8 cellular contexts compared by ENCODE assay signal in the genomic region with DNA sequence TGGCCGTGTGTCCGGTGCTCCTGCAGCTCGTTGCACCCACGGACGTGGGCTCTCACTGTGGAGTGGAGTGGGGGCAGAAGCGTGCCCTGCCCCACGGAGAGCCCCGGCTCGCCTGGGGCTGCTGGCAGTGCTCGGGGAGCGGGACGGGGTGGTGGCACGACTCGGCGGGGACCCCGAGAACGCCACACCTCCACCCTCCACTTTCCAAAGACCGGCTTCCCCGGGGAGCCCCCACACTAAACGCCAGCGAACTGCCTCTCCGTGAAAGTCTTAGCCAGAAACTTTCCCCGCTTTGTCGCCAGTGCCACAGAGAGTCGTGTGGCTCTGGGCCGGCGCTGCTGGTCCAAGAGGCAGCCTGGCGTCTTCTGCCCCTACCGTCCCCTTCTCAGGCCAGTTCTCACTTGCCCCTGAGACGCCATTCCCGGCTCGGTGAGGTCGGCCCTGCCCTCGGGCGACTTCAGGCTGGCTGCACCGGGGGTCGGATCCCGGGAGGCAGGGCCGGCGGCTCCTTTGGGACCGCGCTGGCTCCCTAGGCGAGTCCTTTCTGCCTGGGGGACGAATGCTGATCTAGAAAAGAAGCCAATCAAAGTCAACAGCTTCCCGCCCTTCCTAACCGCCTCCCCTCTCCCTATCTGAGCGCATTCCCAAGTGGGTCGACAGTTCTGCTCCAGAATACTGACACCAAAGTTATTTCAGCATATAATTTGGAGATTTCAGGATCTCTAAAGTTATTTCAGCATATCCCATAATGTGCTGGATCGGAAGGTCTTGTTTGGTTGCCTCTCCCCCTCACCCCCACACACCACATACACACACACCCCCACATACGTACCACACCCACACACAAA. TPM values are rescaled to one million over a fixed set of nuclear protein-coding genes. Genes with fewer than 3 reads are reported as not detected.
DNase-seq lines count a peak whose midpoint lies in the region; ATAC-seq and TF ChIP-seq lines count a peak whose summit lies in the region.

No MANE protein-coding gene starts in this region.

- peaks cover 15 to 22% of the 10 kb centered on the region in 2 donors for H3K27me3 Mint-ChIP-seq in CD8-positive, alpha-beta memory T cell
- H3K27me3 Mint-ChIP-seq in activated naive CD4-positive, alpha-beta T cell treated with anti-CD3 and anti-CD28 coated beads for 36 hours (ENCODE audit: low read depth) = no peaks in the 10 kb centered on the region

- H3K9me3 Mint-ChIP-seq in CD8-positive, alpha-beta memory T cell = peaks cover 0 to 2% (median 0%) of the 10 kb centered on the region in 5 donors
- H3K9me3 Mint-ChIP-seq in activated naive CD4-positive, alpha-beta T cell treated with anti-CD3 and anti-CD28 coated beads for 36 hours = no peaks in the 10 kb centered on the region

- H3K27me3 ChIP-seq in CD8-positive, alpha-beta memory T cell (ENCODE audit: insufficient read depth, low read length, poor library complexity, severe bottlenecking) = no peaks in the 10 kb centered on the region

- intact Hi-C loops in OCI-LY7 (cut with micrococcal nuclease; ENCODE audit: unreplicated experiment) = no loop called here
- intact Hi-C loops in activated naive CD4-positive, alpha-beta T cell treated with anti-CD3 and anti-CD28 coated beads for 36 hours (cut with micrococcal nuclease) = loop anchor here (1.0 to 2.0 kb wide), 6 partner anchors 136 to 322 kb away; partner anchors contain the start of gene PRKACB
- intact Hi-C loops in head of caudate nucleus (cut with DNase I) = loop anchor here (5.0 kb wide), 3 partner anchors 42 to 133 kb away; no protein-coding TSS in a partner anchor

- no peaks in the 10 kb centered on the region for H3K9me3 ChIP-seq in CD8-positive, alpha-beta memory T cell (ENCODE audit: low read length)
- no peaks in the 10 kb centered on the region for H3K9me3 ChIP-seq in OCI-LY7 (ENCODE audit: low read length)

- peaks cover 16% of the 10 kb centered on the region for H3K4me1 ChIP-seq in CD8-positive, alpha-beta memory T cell (ENCODE audit: insufficient read depth, low read length)
- peaks cover 56% of the 10 kb centered on the region for H3K4me1 ChIP-seq in OCI-LY7 (ENCODE audit: insufficient read depth, low read length, poor library complexity, severe bottlenecking)

- no peaks in the 10 kb centered on the region for H3K9me2 ChIP-seq in OCI-LY7 (ENCODE audit: insufficient read depth, low read length)

- H3K36me3 Mint-ChIP-seq in CD8-positive, alpha-beta memory T cell = peaks cover 0 to 5% (median 4%) of the 10 kb centered on the region in 3 donors
- H3K36me3 Mint-ChIP-seq in activated naive CD4-positive, alpha-beta T cell treated with anti-CD3 and anti-CD28 coated beads for 36 hours (ENCODE audit: low read depth) = no peaks in the 10 kb centered on the region

- TF ChIP-seq CTCF in OCI-LY7 (conservative IDR thresholded peaks at IDR 0.05; ENCODE audit: low read length) = no peak

- peaks cover 26 to 48% (median 29%) of the 10 kb centered on the region in 3 donors for H3K4me1 Mint-ChIP-seq in CD8-positive, alpha-beta memory T cell
- H3K4me1 Mint-ChIP-seq in activated naive CD4-positive, alpha-beta T cell treated with anti-CD3 and anti-CD28 coated beads for 36 hours (ENCODE audit: low read depth) = peaks cover 39% of the 10 kb centered on the region

- CTCF ChIA-PET in CD8-positive, alpha-beta memory T cell (lab: Charles Lee) = interaction anchor here (0.9 kb wide), 1 partner anchor 135 kb away, joined by 3 read pairs; no protein-coding TSS in a partner anchor
- CTCF ChIA-PET in OCI-LY7 (lab: Charles Lee; ENCODE audit: unreplicated experiment) = no interaction called here
- CTCF ChIA-PET in activated naive CD4-positive, alpha-beta T cell treated with anti-CD3 and anti-CD28 coated beads for 36 hours (lab: Charles Lee) = interaction anchor here (1.0 kb wide), 1 partner anchor 133 kb away, joined by 4 read pairs; no protein-coding TSS in a partner anchor

- ATAC-seq in GM19324 (IDR thresholded peaks at IDR 0.05; ENCODE audit: low FRiP score, unreplicated experiment) (peak; percentile 52), HG03354 (IDR thresholded peaks at IDR 0.05; ENCODE audit: poor library complexity, severe bottlenecking, unreplicated experiment) (peak; percentile 47)

- H3K36me3 ChIP-seq in CD8-positive, alpha-beta memory T cell (ENCODE audit: insufficient read depth, low read length) = no peaks in the 10 kb centered on the region
- H3K36me3 ChIP-seq in OCI-LY7 (ENCODE audit: insufficient read depth, low read length) = no peaks in the 10 kb centered on the region; the same call in 1 of the 2 replicates

- BruUV-seq in OCI-LY7 (replicated peaks; lab: Mats Ljungman, UMichigan) = no TSS peak

- no peak overlapping the region for H3K27ac ChIP-seq in CD8-positive, alpha-beta memory T cell (ENCODE audit: low read depth, low read length)
- H3K27ac ChIP-seq in OCI-LY7 (ENCODE audit: low read depth, low read length, poor library complexity, severe bottlenecking) = peak overlapping the region; percentile 57

- peak overlapping the region; percentile 95 for H2AFZ ChIP-seq in OCI-LY7 (ENCODE audit: low read length)

- H3K4me3 Mint-ChIP-seq in CD8-positive, alpha-beta memory T cell = peak overlapping the region; percentile 81 to 93 (median 89)
- peak overlapping the region; percentile 81 for H3K4me3 Mint-ChIP-seq in activated naive CD4-positive, alpha-beta T cell treated with anti-CD3 and anti-CD28 coated beads for 36 hours

- peak overlapping the region; percentile 97 for H3K4me2 ChIP-seq in OCI-LY7 (ENCODE audit: low read length)

- H3K4me3 ChIP-seq in CD8-positive, alpha-beta memory T cell (ENCODE audit: low read length) = peak overlapping the region; percentile 64
- H3K4me3 ChIP-seq in OCI-LY7 (ENCODE audit: low read depth, low read length, poor library complexity, severe bottlenecking) = peak overlapping the region; percentile 94

- POLR2A ChIA-PET in CD8-positive, alpha-beta memory T cell (lab: Charles Lee) = no interaction called here
- POLR2A ChIA-PET in OCI-LY7 (lab: Charles Lee) = interaction anchor here (0.8 to 8.3 kb wide), 8 partner anchors 8 to 154 kb away, joined by 3 to 139 read pairs (median 3); partner anchors contain the start of gene PRKACB

- H3K79me2 ChIP-seq in OCI-LY7 (ENCODE audit: insufficient read depth, low read depth, low read length) = peaks cover 7% of the 10 kb centered on the region; the same call in 1 of the 2 replicates

- H3K27ac Mint-ChIP-seq in CD8-positive, alpha-beta memory T cell = peak overlapping the region in 7 of 8 donors; percentile 17 to 68 (median 43)
- peak overlapping the region; percentile 19 for H3K27ac Mint-ChIP-seq in activated naive CD4-positive, alpha-beta T cell treated with anti-CD3 and anti-CD28 coated beads for 36 hours

- peak in 2 of 5 donors; percentile 5 to 51 for DNase-seq in CD8-positive, alpha-beta memory T cell
- DNase-seq in OCI-LY7 (ENCODE audit: low spot score) (peak; percentile 24), head of caudate nucleus (peak; percentile 9 to 78 (median 50)), occipital lobe (lab: John Stamatoyannopoulos, UW) (peak; percentile 47), NCI-H1048 (lab: John Stamatoyannopoulos, UW) (no peak)
- DNase-seq in activated naive CD4-positive, alpha-beta T cell treated with anti-CD3 and anti-CD28 coated beads for 36 hours = peak; percentile 30

- H4K20me1 ChIP-seq in OCI-LY7 (ENCODE audit: insufficient read depth, low read length) = no peaks in the 10 kb centered on the region

RNA-seq across cellular contexts. Expression of gene SAMD13, which starts 2.6 kb away (rescaled TPM):
- total RNA-seq in CD8-positive, alpha-beta memory T cell = under 1 TPM; 0.35 to 0.39 TPM
- polyA plus RNA-seq in CD8-positive, alpha-beta memory T cell = 0.48 TPM
- total RNA-seq in OCI-LY7 (2014; rRNA removed; shearing (Covaris generic)) = 5.6 and 5.7 TPM in 2 replicates
- 5.4 and 8.0 TPM in 2 replicates for total RNA-seq in OCI-LY7 (2022)
- total RNA-seq in activated naive CD4-positive, alpha-beta T cell treated with anti-CD3 and anti-CD28 coated beads for 36 hours = under 1 TPM; 0.30 to 0.36 TPM
- total RNA-seq in occipital lobe = 4.5 TPM
